ENCODE assay signal across 1 cellular context in the genomic region with DNA sequence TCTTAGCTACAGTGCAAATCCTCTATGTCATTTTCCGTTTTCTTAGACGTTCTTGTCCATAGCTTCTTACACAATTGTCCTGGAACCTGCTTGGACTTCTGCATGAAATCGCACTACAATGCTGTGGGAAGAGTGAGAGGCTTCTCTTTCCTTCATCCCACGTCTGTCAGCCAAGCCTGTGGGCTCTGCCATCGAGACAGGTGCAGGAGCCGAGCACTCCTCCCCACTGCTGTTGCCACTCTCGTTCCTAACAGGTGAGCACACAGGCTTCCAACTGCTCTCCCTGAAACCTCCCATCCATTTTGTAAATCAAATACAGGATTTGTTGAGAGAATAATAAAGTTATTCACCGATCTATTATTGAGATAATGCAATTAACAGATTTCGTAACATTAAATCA.
TF ChIP-seq lines count a peak whose summit lies in the region.

No MANE protein-coding gene starts in this region.

TF ChIP-seq in HepG2, 621 proteins besides CTCF, POLR2A, EP300 and RAD21:
- no peak for TF ChIP-seq ZGPAT (CRISPR knock-in tag; IDR thresholded peaks at IDR 0.05)
- TF ChIP-seq ZFY (CRISPR knock-in tag; IDR thresholded peaks at IDR 0.05): no peak
- no peak for TF ChIP-seq ZNF556 (CRISPR knock-in tag; IDR thresholded peaks at IDR 0.05; ENCODE audit: borderline replicate concordance)
- no peak for TF ChIP-seq ZNF143 (CRISPR knock-in tag; IDR thresholded peaks at IDR 0.05)
- no peak for TF ChIP-seq ATF1 (CRISPR knock-in tag; IDR thresholded peaks at IDR 0.05)
- TF ChIP-seq, protein P1, sequence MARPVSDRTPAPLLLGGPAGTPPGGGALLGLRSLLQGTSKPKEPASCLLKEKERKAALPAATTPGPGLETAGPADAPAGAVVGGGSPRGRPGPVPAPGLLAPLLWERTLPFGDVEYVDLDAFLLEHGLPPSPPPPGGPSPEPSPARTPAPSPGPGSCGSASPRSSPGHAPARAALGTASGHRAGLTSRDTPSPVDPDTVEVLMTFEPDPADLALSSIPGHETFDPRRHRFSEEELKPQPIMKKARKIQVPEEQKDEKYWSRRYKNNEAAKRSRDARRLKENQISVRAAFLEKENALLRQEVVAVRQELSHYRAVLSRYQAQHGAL (CRISPR knock-in tag; IDR thresholded peaks at IDR 0.05; ENCODE audit: not compliant biosample characterization): no peak
- TF ChIP-seq ZNF44 (CRISPR knock-in tag; IDR thresholded peaks at IDR 0.05): no peak
- TF ChIP-seq ZNF644 (CRISPR knock-in tag; IDR thresholded peaks at IDR 0.05; ENCODE audit: low read depth): no peak
- no peak for TF ChIP-seq ZSCAN29 (CRISPR knock-in tag; conservative IDR thresholded peaks at IDR 0.05)
- no peak for TF ChIP-seq ZFX (CRISPR knock-in tag; IDR thresholded peaks at IDR 0.05; ENCODE audit: low read depth)
- TF ChIP-seq ZSCAN31 (CRISPR knock-in tag; IDR thresholded peaks at IDR 0.05; ENCODE audit: low read depth): no peak
- no peak for TF ChIP-seq RARA (CRISPR knock-in tag; IDR thresholded peaks at IDR 0.05)
- no peak for TF ChIP-seq ZMAT3 (CRISPR knock-in tag; conservative IDR thresholded peaks at IDR 0.05)
- no peak for TF ChIP-seq NR1H2 (CRISPR knock-in tag; IDR thresholded peaks at IDR 0.05; ENCODE audit: borderline replicate concordance, low read depth)
- TF ChIP-seq KLF6 (CRISPR knock-in tag; IDR thresholded peaks at IDR 0.05): no peak
- TF ChIP-seq, protein P2, sequence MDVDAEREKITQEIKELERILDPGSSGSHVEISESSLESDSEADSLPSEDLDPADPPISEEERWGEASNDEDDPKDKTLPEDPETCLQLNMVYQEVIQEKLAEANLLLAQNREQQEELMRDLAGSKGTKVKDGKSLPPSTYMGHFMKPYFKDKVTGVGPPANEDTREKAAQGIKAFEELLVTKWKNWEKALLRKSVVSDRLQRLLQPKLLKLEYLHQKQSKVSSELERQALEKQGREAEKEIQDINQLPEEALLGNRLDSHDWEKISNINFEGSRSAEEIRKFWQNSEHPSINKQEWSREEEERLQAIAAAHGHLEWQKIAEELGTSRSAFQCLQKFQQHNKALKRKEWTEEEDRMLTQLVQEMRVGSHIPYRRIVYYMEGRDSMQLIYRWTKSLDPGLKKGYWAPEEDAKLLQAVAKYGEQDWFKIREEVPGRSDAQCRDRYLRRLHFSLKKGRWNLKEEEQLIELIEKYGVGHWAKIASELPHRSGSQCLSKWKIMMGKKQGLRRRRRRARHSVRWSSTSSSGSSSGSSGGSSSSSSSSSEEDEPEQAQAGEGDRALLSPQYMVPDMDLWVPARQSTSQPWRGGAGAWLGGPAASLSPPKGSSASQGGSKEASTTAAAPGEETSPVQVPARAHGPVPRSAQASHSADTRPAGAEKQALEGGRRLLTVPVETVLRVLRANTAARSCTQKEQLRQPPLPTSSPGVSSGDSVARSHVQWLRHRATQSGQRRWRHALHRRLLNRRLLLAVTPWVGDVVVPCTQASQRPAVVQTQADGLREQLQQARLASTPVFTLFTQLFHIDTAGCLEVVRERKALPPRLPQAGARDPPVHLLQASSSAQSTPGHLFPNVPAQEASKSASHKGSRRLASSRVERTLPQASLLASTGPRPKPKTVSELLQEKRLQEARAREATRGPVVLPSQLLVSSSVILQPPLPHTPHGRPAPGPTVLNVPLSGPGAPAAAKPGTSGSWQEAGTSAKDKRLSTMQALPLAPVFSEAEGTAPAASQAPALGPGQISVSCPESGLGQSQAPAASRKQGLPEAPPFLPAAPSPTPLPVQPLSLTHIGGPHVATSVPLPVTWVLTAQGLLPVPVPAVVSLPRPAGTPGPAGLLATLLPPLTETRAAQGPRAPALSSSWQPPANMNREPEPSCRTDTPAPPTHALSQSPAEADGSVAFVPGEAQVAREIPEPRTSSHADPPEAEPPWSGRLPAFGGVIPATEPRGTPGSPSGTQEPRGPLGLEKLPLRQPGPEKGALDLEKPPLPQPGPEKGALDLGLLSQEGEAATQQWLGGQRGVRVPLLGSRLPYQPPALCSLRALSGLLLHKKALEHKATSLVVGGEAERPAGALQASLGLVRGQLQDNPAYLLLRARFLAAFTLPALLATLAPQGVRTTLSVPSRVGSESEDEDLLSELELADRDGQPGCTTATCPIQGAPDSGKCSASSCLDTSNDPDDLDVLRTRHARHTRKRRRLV (CRISPR knock-in tag; IDR thresholded peaks at IDR 0.05): no peak
- TF ChIP-seq, protein P3, sequence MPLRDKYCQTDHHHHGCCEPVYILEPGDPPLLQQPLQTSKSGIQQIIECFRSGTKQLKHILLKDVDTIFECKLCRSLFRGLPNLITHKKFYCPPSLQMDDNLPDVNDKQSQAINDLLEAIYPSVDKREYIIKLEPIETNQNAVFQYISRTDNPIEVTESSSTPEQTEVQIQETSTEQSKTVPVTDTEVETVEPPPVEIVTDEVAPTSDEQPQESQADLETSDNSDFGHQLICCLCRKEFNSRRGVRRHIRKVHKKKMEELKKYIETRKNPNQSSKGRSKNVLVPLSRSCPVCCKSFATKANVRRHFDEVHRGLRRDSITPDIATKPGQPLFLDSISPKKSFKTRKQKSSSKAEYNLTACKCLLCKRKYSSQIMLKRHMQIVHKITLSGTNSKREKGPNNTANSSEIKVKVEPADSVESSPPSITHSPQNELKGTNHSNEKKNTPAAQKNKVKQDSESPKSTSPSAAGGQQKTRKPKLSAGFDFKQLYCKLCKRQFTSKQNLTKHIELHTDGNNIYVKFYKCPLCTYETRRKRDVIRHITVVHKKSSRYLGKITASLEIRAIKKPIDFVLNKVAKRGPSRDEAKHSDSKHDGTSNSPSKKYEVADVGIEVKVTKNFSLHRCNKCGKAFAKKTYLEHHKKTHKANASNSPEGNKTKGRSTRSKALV (CRISPR knock-in tag; IDR thresholded peaks at IDR 0.05): no peak
- TF ChIP-seq ATM (IDR thresholded peaks at IDR 0.05; ENCODE audit: borderline replicate concordance): no peak
TF ChIP-seq in HepG2: peak in this region for 0.
